ENCODE assay signal across 24 cellular contexts in the genomic region with DNA sequence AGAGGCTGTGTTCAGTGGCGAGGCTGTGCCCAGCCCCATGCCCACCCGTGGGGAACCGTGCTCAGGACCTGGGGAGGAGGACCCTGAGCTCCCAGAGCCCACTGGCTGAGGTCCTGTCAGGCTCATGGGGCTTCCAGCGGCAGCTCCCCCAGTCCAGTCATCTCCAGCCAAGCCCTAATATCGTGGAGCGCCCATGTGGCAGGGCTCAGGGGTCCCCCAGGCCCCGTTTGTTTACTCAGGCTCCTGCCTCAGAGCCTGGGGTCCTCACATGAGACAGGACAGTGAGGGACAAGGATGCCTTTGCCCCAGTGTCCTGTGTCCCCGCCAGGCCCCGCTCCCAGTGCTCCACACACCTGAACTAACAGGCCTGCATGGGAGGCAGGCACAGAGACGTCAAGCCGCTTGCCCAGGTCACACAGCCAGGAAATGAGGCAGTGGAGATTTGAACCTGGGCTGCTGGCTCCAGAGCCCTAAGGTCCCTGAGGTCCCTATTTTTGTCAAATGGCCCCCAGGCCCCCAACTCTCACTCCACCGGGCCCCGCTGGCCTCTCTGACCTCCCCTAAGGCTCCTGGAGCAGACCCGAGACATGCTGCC.
DNase-seq lines count a peak whose midpoint lies in the region; ATAC-seq, FAIRE-seq and TF ChIP-seq lines count a peak whose summit lies in the region.
"Had no signal": no experiment of that assay in that cellular context is flagged by ENCODE, and none has a peak within 500 bp of the region (broad histone marks: within the 10 kb centered on the region; RNA-seq: fewer than 3 reads in every experiment).

No MANE protein-coding gene starts in this region.

- H3K27me3 ChIP-seq in HepG2 (ENCODE audit: control insufficient read depth in 1 of 2, insufficient read depth in 2 of 2, low read length in 2 of 2) (peaks cover 18 to 75% of the 10 kb centered on the region in 2 experiments; a peak in 4 of 5 replicates), right lobe of liver (no peaks in the 10 kb centered on the region), K562 (ENCODE audit: control insufficient read depth in 2 of 2, insufficient read depth in 2 of 2, low read length in 2 of 2) (peaks cover 3 to 59% of the 10 kb centered on the region in 2 experiments; a peak in 3 of 5 replicates)
- H3K27me3 ChIP-seq in CD8-positive, alpha-beta memory T cell (ENCODE audit: insufficient read depth, low read length, poor library complexity, severe bottlenecking) = peaks cover 3% of the 10 kb centered on the region

- WGBS in HepG2 (ENCODE audit: low lambda C conversion rate) = 0% methylated on average over 1 of the region's 14 CpGs
- WGBS in right lobe of liver (ENCODE audit: insufficient coverage, low coverage, low lambda C conversion rate, missing lambda C conversion rate) = 100% methylated on average over 1 of the region's 14 CpGs
- WGBS in K562 (ENCODE audit: insufficient coverage, low coverage, missing lambda C conversion rate) = 0% methylated on average over 13 of the region's 14 CpGs

- TF ChIP-seq EP300 in HepG2 (IDR thresholded peaks at IDR 0.05; ENCODE audit: low read depth in 2 of 2, low read length in 2 of 2) (no peak), HepG2 (CRISPR knock-in tag; IDR thresholded peaks at IDR 0.05; ENCODE audit: borderline replicate concordance) (no peak), K562 (IDR thresholded peaks at IDR 0.05; ENCODE audit: low read length) (no peak)

- H3K27me3 Mint-ChIP-seq in CD8-positive, alpha-beta memory T cell = peaks cover 5% of the 10 kb centered on the region in 2 donors
- H3K27me3 Mint-ChIP-seq: B cell; CD4-positive, alpha-beta T cell had no signal

- no peaks in the 10 kb centered on the region for H3K9me3 ChIP-seq in HepG2 (ENCODE audit: low read length)
- no peaks in the 10 kb centered on the region for H3K9me3 ChIP-seq in right lobe of liver
- H3K9me3 ChIP-seq in K562 (replicated peaks; ENCODE audit: control insufficient read depth, insufficient read depth, low read depth, low read length) = peaks cover 8% of the 10 kb centered on the region; the same call in 1 of the 2 replicates
- no peaks in the 10 kb centered on the region for H3K9me3 ChIP-seq in CD8-positive, alpha-beta memory T cell (ENCODE audit: low read length)
- H3K9me3 ChIP-seq: A549 had no signal

- ATAC-seq in HepG2 (no peak), right lobe of liver (no peak), K562 (no peak), HG03460 (IDR thresholded peaks at IDR 0.05; ENCODE audit: unreplicated experiment) (no peak)
- ATAC-seq: A549; CD8-positive, alpha-beta T cell; GM12878 had no signal

- intact Hi-C loops in HepG2 (cut with micrococcal nuclease; ENCODE audit: unreplicated experiment) = no loop called here
- intact Hi-C loops in right lobe of liver (cut with DNase I) = no loop called here
- intact Hi-C loops in K562 (cut with micrococcal nuclease) = no loop called here

- H3K9me3 Mint-ChIP-seq in CD8-positive, alpha-beta memory T cell = no peaks in the 10 kb centered on the region
- H3K9me3 Mint-ChIP-seq: CD4-positive, alpha-beta T cell; CD8-positive, alpha-beta T cell had no signal

- no peak overlapping the region for H3K4me3 Mint-ChIP-seq in CD8-positive, alpha-beta memory T cell
- H3K4me3 Mint-ChIP-seq: B cell; CD4-positive, alpha-beta T cell; CD8-positive, alpha-beta T cell had no signal

- no TSS peak for BruUV-seq in HepG2 (replicated peaks; lab: Mats Ljungman, UMichigan)
- no TSS peak for BruUV-seq in K562 (replicated peaks; lab: Mats Ljungman, UMichigan)

- no peak for DNase-seq in HepG2 (ENCODE audit: low spot score)
- no peak for DNase-seq in right lobe of liver
- no peak for DNase-seq in K562 (ENCODE audit: extremely low read depth in 1 of 4, low spot score in 3 of 4)
- no peak for DNase-seq in CD8-positive, alpha-beta memory T cell
- DNase-seq: AML-193; CD4-positive, alpha-beta T cell; CD8-positive, alpha-beta T cell; COR-L47; DMS 273 treated with DMSO at 0.1 percent for 48 hours; DMS153; DMS53; DMS79; DND-41; EL; GDM1 had no signal

- H3K27ac ChIP-seq in HepG2 (ENCODE audit: extremely low read length, insufficient read depth, low read length) = no peak overlapping the region
- no peak overlapping the region for H3K27ac ChIP-seq in right lobe of liver
- no peak overlapping the region for H3K27ac ChIP-seq in K562 (ENCODE audit: extremely low read depth, low read depth, low read length)
- H3K27ac ChIP-seq in CD8-positive, alpha-beta memory T cell (ENCODE audit: low read depth, low read length) = no peak overlapping the region
- H3K27ac ChIP-seq: 22Rv1; A549; BLaER1 treated with 17β-estradiol and CSF1 and Interleukin-3, amounts not matched to agents 10 nM and 100 nM; C4-2B had no signal

- POLR2A ChIA-PET in HepG2 (lab: Yijun Ruan, JAX) (no interaction called here), K562 (lab: Yijun Ruan, JAX) (no interaction called here)
- POLR2A ChIA-PET in CD8-positive, alpha-beta memory T cell (lab: Charles Lee) = no interaction called here

- TF ChIP-seq POLR2A in HepG2 (IDR thresholded peaks at IDR 0.05; ENCODE audit: insufficient read depth in 1 of 2, low read depth in 2 of 2, low read length in 2 of 2) (no peak), right lobe of liver (IDR thresholded peaks at IDR 0.05) (no peak), K562 (conservative IDR thresholded peaks at IDR 0.05) (no peak)

- H3K4me3 ChIP-seq in HepG2 (replicated peaks in 1 of 3; ENCODE audit: insufficient read depth in 1 of 3, low read depth in 2 of 3, low read length in 3 of 3) (no peak overlapping the region), right lobe of liver (no peak overlapping the region), K562 (no peak overlapping the region)
- H3K4me3 ChIP-seq in CD8-positive, alpha-beta memory T cell (ENCODE audit: low read length) = no peak overlapping the region
- H3K4me3 ChIP-seq: A549; BLaER1 treated with 17β-estradiol and CSF1 and Interleukin-3, amounts not matched to agents 10 nM and 100 nM; GM12878 had no signal

- FAIRE-seq in HepG2 (lab: Jason Lieb, UNC) (no peak), K562 (lab: Jason Lieb, UNC) (no peak)
- FAIRE-seq: A549, GM12878, GM12892, GM18507 had no signal

- H3K4me2 ChIP-seq in HepG2 (ENCODE audit: low read depth, low read length) (no peak overlapping the region), K562 (ENCODE audit: insufficient read depth, low read length) (no peak overlapping the region)
- H3K4me2 ChIP-seq: A549; BLaER1 treated with 17β-estradiol and CSF1 and Interleukin-3, amounts not matched to agents 10 nM and 100 nM had no signal

- CTCF ChIA-PET in HepG2 (lab: Yijun Ruan, JAX; ENCODE audit: low intra/inter-chr PET ratio, low total read pairs) (no interaction called here), K562 (lab: Yijun Ruan, JAX; ENCODE audit: low intra/inter-chr PET ratio) (no interaction called here)
- CTCF ChIA-PET in CD8-positive, alpha-beta memory T cell (lab: Charles Lee) = no interaction called here

- TF ChIP-seq RAD21 in HepG2 (CRISPR knock-in tag; IDR thresholded peaks at IDR 0.05) = no peak
- no peak for TF ChIP-seq RAD21 in K562 (CRISPR knock-in tag; conservative IDR thresholded peaks at IDR 0.05 in 1 of 2, IDR thresholded peaks at IDR 0.05 in 1 of 2)

- H3K4me1 Mint-ChIP-seq in CD8-positive, alpha-beta memory T cell = no peaks in the 10 kb centered on the region

- H3K4me1 ChIP-seq in HepG2 (ENCODE audit: insufficient read depth, low read length) = no peaks in the 10 kb centered on the region
- H3K4me1 ChIP-seq in right lobe of liver = no peaks in the 10 kb centered on the region
- H3K4me1 ChIP-seq in K562 (replicated peaks in 1 of 2; ENCODE audit: control insufficient read depth in 2 of 2, insufficient read depth in 2 of 2, low read length in 2 of 2) = no peaks in the 10 kb centered on the region; a peak in 1 of 5 replicates
- no peaks in the 10 kb centered on the region for H3K4me1 ChIP-seq in CD8-positive, alpha-beta memory T cell (ENCODE audit: insufficient read depth, low read length)
- H3K4me1 ChIP-seq: A549 had no signal

- no peaks in the 10 kb centered on the region for H3K79me2 ChIP-seq in HepG2 (ENCODE audit: insufficient read depth, low read length)
- H3K79me2 ChIP-seq in K562 (ENCODE audit: control insufficient read depth, insufficient read depth, low read length) = no peaks in the 10 kb centered on the region

- no peak overlapping the region for H2AFZ ChIP-seq in HepG2 (ENCODE audit: low read length)
- no peak overlapping the region for H2AFZ ChIP-seq in K562 (ENCODE audit: low read depth, low read length)

- H3K9ac ChIP-seq in HepG2 (ENCODE audit: insufficient read depth, low read depth, low read length) (no peak overlapping the region), K562 (ENCODE audit: insufficient read depth in 1 of 2, low read depth in 2 of 2, low read length in 2 of 2) (no peak overlapping the region; a peak in 1 of 4 replicates)
- H3K9ac ChIP-seq: BLaER1 treated with 17β-estradiol and CSF1 and Interleukin-3, amounts not matched to agents 10 nM and 100 nM had no signal

- H3K36me3 ChIP-seq in HepG2 (replicated peaks in 1 of 2; ENCODE audit: control insufficient read depth in 1 of 2, insufficient read depth in 2 of 2, low read length in 2 of 2) (no peaks in the 10 kb centered on the region), right lobe of liver (no peaks in the 10 kb centered on the region), K562 (ENCODE audit: control insufficient read depth, insufficient read depth, low read length) (no peaks in the 10 kb centered on the region)
- no peaks in the 10 kb centered on the region for H3K36me3 ChIP-seq in CD8-positive, alpha-beta memory T cell (ENCODE audit: insufficient read depth, low read length)
- H3K36me3 ChIP-seq: BLaER1 treated with 17β-estradiol and CSF1 and Interleukin-3, amounts not matched to agents 10 nM and 100 nM had no signal

- in situ Hi-C loops in HepG2 (cut with HindIII; ENCODE audit: extremely low pct_ligation_motif_present, low pct_unique_long_range_greater_than_20kb) = no loop called here
- in situ Hi-C loops in K562 (cut with MboI) = loop anchor here (25.0 kb wide), 1 partner anchor 233 kb away; no protein-coding TSS in a partner anchor

- no peaks in the 10 kb centered on the region for H3K9me1 ChIP-seq in K562 (ENCODE audit: control insufficient read depth, insufficient read depth, low read length)

- no peak overlapping the region for H3K27ac Mint-ChIP-seq in CD8-positive, alpha-beta memory T cell
- H3K27ac Mint-ChIP-seq: B cell; CD4-positive, alpha-beta T cell; CD8-positive, alpha-beta T cell had no signal

- H3K36me3 Mint-ChIP-seq in CD8-positive, alpha-beta memory T cell = no peaks in the 10 kb centered on the region
- H3K36me3 Mint-ChIP-seq: CD8-positive, alpha-beta T cell had no signal

- no peaks in the 10 kb centered on the region for H4K20me1 ChIP-seq in HepG2 (ENCODE audit: insufficient read depth, low read length)
- H4K20me1 ChIP-seq in K562 (replicated peaks; ENCODE audit: control insufficient read depth, insufficient read depth, low read length) = no peaks in the 10 kb centered on the region

- TF ChIP-seq CTCF in HepG2 (CRISPR knock-in tag; IDR thresholded peaks at IDR 0.05) = no peak
- TF ChIP-seq CTCF in right lobe of liver (IDR thresholded peaks at IDR 0.05) = no peak
- no peak for TF ChIP-seq CTCF in K562 (IDR thresholded peaks at IDR 0.05 in 2 of 3, conservative IDR thresholded peaks at IDR 0.05 in 1 of 3; ENCODE audit: insufficient read depth in 2 of 3, low read depth in 1 of 3, low read length in 3 of 3)

TF ChIP-seq in HepG2, 621 proteins besides CTCF, POLR2A, EP300 and RAD21 (continues in another document):
- TF ChIP-seq TEAD2 (CRISPR knock-in tag; IDR thresholded peaks at IDR 0.05) = no peak

Comparison
In these comparisons a context has a peak if more than half of its experiments do, and no peak if none do; other contexts are left out.
1. Of the 241 proteins assayed by ChIP-seq in both HepG2 and K562: peak only in HepG2: none; only in K562: ZFP36; in both: none; in neither: 240.